In the genomic region with DNA sequence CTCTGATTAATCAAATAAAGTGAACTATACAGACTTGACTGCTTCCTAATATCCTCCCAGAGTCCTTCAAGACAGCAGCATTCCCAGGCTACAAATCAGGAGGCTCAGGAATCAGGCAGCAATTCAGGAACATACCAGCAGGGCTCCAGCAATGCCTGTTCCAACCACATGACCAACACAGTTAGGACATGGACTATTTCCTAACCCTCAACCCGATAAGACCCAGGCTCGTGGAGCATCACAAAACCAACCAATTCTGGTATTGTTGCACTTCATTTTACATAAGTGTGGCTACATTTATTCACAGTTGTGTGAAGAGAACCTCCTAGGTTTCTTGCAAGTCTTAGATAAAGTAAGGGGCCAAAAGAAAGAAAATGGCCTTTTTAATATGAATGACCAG, we compare ENCODE assay signal across 12 cellular contexts.
DNase-seq lines count a peak whose midpoint lies in the region; ATAC-seq and TF ChIP-seq lines count a peak whose summit lies in the region.
"Had no signal": no experiment of that assay in that cellular context is flagged by ENCODE, and none has a peak within 500 bp of the region (broad histone marks: within the 10 kb centered on the region; RNA-seq: fewer than 3 reads in every experiment).

No MANE protein-coding gene starts in this region.

- H3K4me1 Mint-ChIP-seq in activated CD8-positive, alpha-beta T cell treated with anti-CD3 and anti-CD28 coated beads, Interleukin-2, amount 10 ng/mL, durations not matched to agents 7 days and 5 days (ENCODE audit: low read depth): no peaks in the 10 kb centered on the region
- H3K4me1 Mint-ChIP-seq: activated CD4-positive, alpha-beta T cell treated with anti-CD3 and anti-CD28 coated beads, Interleukin-2, amount 10 ng/mL, durations not matched to agents 24 days and 14 days had no signal

- in situ Hi-C loops in mammary epithelial cell (cut with MboI; ENCODE audit: low sequenced_read_pairs in 2 of 2): no loop called here

- dilution Hi-C loops in mammary epithelial cell (cut with HindIII; ENCODE audit: low sequenced_read_pairs): no loop called here

- peak overlapping the region; percentile 2 for H2AFZ ChIP-seq in mammary epithelial cell (ENCODE audit: low read depth, low read length)

- H3K36me3 ChIP-seq in BJ (ENCODE audit: control insufficient read depth, insufficient read depth, low read length) (no peaks in the 10 kb centered on the region), mammary epithelial cell (ENCODE audit: insufficient read depth, low read length) (no peaks in the 10 kb centered on the region)

- CTCF ChIA-PET in BJ (lab: Yijun Ruan, JAX): interaction anchor here (1.0 kb wide), 1 partner anchor 21 kb away, joined by 3 read pairs; no protein-coding TSS in a partner anchor
- CTCF ChIA-PET in HEK293T (lab: Yijun Ruan, JAX): no interaction called here
- CTCF ChIA-PET in mammary epithelial cell (lab: Charles Lee; ENCODE audit: low non-redundant PET): no interaction called here
- CTCF ChIA-PET in activated CD8-positive, alpha-beta T cell treated with anti-CD3 and anti-CD28 coated beads, Interleukin-2, amount 10 ng/mL, durations not matched to agents 7 days and 5 days (lab: Charles Lee): interaction anchor here (0.6 kb wide), 1 partner anchor 141 kb away, joined by 3 read pairs; no protein-coding TSS in a partner anchor

- H3K4me2 ChIP-seq in mammary epithelial cell (ENCODE audit: insufficient read depth, low read depth, low read length): no peak overlapping the region

- peak; percentile 33 for TF ChIP-seq CTCF in BJ (IDR thresholded peaks at IDR 0.05; ENCODE audit: insufficient read depth, low read depth, low read length)
- TF ChIP-seq CTCF in mammary epithelial cell (conservative IDR thresholded peaks at IDR 0.05 in 1 of 2, IDR thresholded peaks at IDR 0.05 in 1 of 2; ENCODE audit: extremely low read depth in 1 of 2, insufficient read depth in 1 of 2, low read depth in 1 of 2, low read length in 2 of 2): peak; percentile 31 to 46

- no TSS peak for BruUV-seq in mammary epithelial cell (replicated peaks; lab: Mats Ljungman, UMichigan)

- H3K4me1 ChIP-seq in mammary epithelial cell (ENCODE audit: insufficient read depth, low read length): no peaks in the 10 kb centered on the region

- H3K4me3 ChIP-seq in BJ (ENCODE audit: low read depth, low read length) (no peak overlapping the region), mammary epithelial cell (replicated peaks in 1 of 3; ENCODE audit: insufficient read depth in 1 of 3, low read depth in 2 of 3, low read length in 3 of 3) (no peak overlapping the region)

- no peak for DNase-seq in BJ (ENCODE audit: low read depth)
- DNase-seq in HEK293T (ENCODE audit: extremely low spot score): peak; percentile 65
- DNase-seq in mammary epithelial cell: no peak
- peak; percentile 72 for DNase-seq in islet precursor cell
- no peak for DNase-seq in activated CD8-positive, alpha-beta T cell treated with anti-CD3 and anti-CD28 coated beads, Interleukin-2, amount 10 ng/mL, durations not matched to agents 7 days and 5 days
- no peak for DNase-seq in DMS79 treated with DMSO at 0.1 percent for 48 hours (lab: John Stamatoyannopoulos, UW)
- no peak for DNase-seq in UCSD-AML1 (lab: John Stamatoyannopoulos, UW; ENCODE audit: unreplicated experiment)
- DNase-seq: activated CD4-positive, alpha-beta T cell treated with anti-CD3 and anti-CD28 coated beads, Interleukin-2, amount 10 ng/mL, durations not matched to agents 24 days and 14 days; NCI-H2171; T-helper 1 cell had no signal

- no peak overlapping the region for H3K4me3 Mint-ChIP-seq in activated CD8-positive, alpha-beta T cell treated with anti-CD3 and anti-CD28 coated beads, Interleukin-2, amount 10 ng/mL, durations not matched to agents 7 days and 5 days
- H3K4me3 Mint-ChIP-seq: activated CD4-positive, alpha-beta T cell treated with anti-CD3 and anti-CD28 coated beads, Interleukin-2, amount 10 ng/mL, durations not matched to agents 24 days and 14 days had no signal

- no peaks in the 10 kb centered on the region for H3K36me3 Mint-ChIP-seq in activated CD8-positive, alpha-beta T cell treated with anti-CD3 and anti-CD28 coated beads, Interleukin-2, amount 10 ng/mL, durations not matched to agents 7 days and 5 days (ENCODE audit: low read depth)

- H3K9me3 ChIP-seq in mammary epithelial cell (replicated peaks; ENCODE audit: insufficient read depth, low read length): no peaks in the 10 kb centered on the region

- WGBS in mammary epithelial cell (ENCODE audit: low coverage, missing lambda C conversion rate): 58% methylated on average over 2 of the region's 2 CpGs

- no peaks in the 10 kb centered on the region for H3K79me2 ChIP-seq in mammary epithelial cell (ENCODE audit: insufficient read depth, low read length)

- no peaks in the 10 kb centered on the region for H3K9me3 Mint-ChIP-seq in activated CD8-positive, alpha-beta T cell treated with anti-CD3 and anti-CD28 coated beads, Interleukin-2, amount 10 ng/mL, durations not matched to agents 7 days and 5 days (ENCODE audit: insufficient read depth)
- H3K9me3 Mint-ChIP-seq: activated CD4-positive, alpha-beta T cell treated with anti-CD3 and anti-CD28 coated beads, Interleukin-2, amount 10 ng/mL, durations not matched to agents 24 days and 14 days had no signal

- intact Hi-C loops in mammary epithelial cell (cut with micrococcal nuclease): no loop called here

- H3K9ac ChIP-seq in mammary epithelial cell (ENCODE audit: insufficient read depth, low read length): no peak overlapping the region

- H4K20me1 ChIP-seq in mammary epithelial cell (ENCODE audit: insufficient read depth, low read length): no peaks in the 10 kb centered on the region

- H3K27ac ChIP-seq in mammary epithelial cell (ENCODE audit: insufficient read depth, low read depth, low read length): no peak overlapping the region

- H3K27me3 ChIP-seq in BJ (ENCODE audit: control insufficient read depth, insufficient read depth, low read length) (no peaks in the 10 kb centered on the region), mammary epithelial cell (ENCODE audit: insufficient read depth, low read length) (no peaks in the 10 kb centered on the region)

- H3K27me3 Mint-ChIP-seq in activated CD8-positive, alpha-beta T cell treated with anti-CD3 and anti-CD28 coated beads, Interleukin-2, amount 10 ng/mL, durations not matched to agents 7 days and 5 days (ENCODE audit: low read depth): no peaks in the 10 kb centered on the region
- H3K27me3 Mint-ChIP-seq: activated CD4-positive, alpha-beta T cell treated with anti-CD3 and anti-CD28 coated beads, Interleukin-2, amount 10 ng/mL, durations not matched to agents 24 days and 14 days had no signal

- H3K27ac Mint-ChIP-seq in activated CD8-positive, alpha-beta T cell treated with anti-CD3 and anti-CD28 coated beads, Interleukin-2, amount 10 ng/mL, durations not matched to agents 7 days and 5 days: no peak overlapping the region
- H3K27ac Mint-ChIP-seq: activated CD4-positive, alpha-beta T cell treated with anti-CD3 and anti-CD28 coated beads, Interleukin-2, amount 10 ng/mL, durations not matched to agents 24 days and 14 days had no signal

- POLR2A ChIA-PET in BJ (lab: Charles Lee): no interaction called here
- POLR2A ChIA-PET in HEK293T (lab: Yijun Ruan, JAX): no interaction called here
- POLR2A ChIA-PET in activated CD8-positive, alpha-beta T cell treated with anti-CD3 and anti-CD28 coated beads, Interleukin-2, amount 10 ng/mL, durations not matched to agents 7 days and 5 days (lab: Charles Lee): no interaction called here

- no peak for ATAC-seq in HG03460 (IDR thresholded peaks at IDR 0.05; ENCODE audit: unreplicated experiment)
- no peak for ATAC-seq in activated CD8-positive, alpha-beta T cell treated with anti-CD3 and anti-CD28 coated beads, Interleukin-2, amount 10 ng/mL, durations not matched to agents 7 days and 5 days
- ATAC-seq: esophagus mucosa had no signal

TF ChIP-seq in HEK293T, 16 proteins besides CTCF, POLR2A, EP300 and RAD21:
- TF ChIP-seq ELF4 (IDR thresholded peaks at IDR 0.05): no peak
- TF ChIP-seq BHLHE40 (IDR thresholded peaks at IDR 0.05; ENCODE audit: borderline replicate concordance): no peak
- no peak for TF ChIP-seq TARDBP (IDR thresholded peaks at IDR 0.05)
- TF ChIP-seq CTBP1 (IDR thresholded peaks at IDR 0.05; ENCODE audit: borderline replicate concordance): no peak
- no peak for TF ChIP-seq SUZ12 (IDR thresholded peaks at IDR 0.05)
- TF ChIP-seq FOXM1 (IDR thresholded peaks at IDR 0.05; ENCODE audit: borderline replicate concordance): no peak
- TF ChIP-seq ZNF384 (IDR thresholded peaks at IDR 0.05): no peak
- TF ChIP-seq FOXK2 (IDR thresholded peaks at IDR 0.05): no peak
- no peak for TF ChIP-seq HDGF (IDR thresholded peaks at IDR 0.05; ENCODE audit: borderline replicate concordance)
- no peak for TF ChIP-seq ARNT (IDR thresholded peaks at IDR 0.05)
- TF ChIP-seq FOXA1 (IDR thresholded peaks at IDR 0.05): no peak
- TF ChIP-seq L3MBTL2 (conservative IDR thresholded peaks at IDR 0.05): no peak
- TF ChIP-seq SP1 (IDR thresholded peaks at IDR 0.05): no peak
- TF ChIP-seq, protein P1, sequence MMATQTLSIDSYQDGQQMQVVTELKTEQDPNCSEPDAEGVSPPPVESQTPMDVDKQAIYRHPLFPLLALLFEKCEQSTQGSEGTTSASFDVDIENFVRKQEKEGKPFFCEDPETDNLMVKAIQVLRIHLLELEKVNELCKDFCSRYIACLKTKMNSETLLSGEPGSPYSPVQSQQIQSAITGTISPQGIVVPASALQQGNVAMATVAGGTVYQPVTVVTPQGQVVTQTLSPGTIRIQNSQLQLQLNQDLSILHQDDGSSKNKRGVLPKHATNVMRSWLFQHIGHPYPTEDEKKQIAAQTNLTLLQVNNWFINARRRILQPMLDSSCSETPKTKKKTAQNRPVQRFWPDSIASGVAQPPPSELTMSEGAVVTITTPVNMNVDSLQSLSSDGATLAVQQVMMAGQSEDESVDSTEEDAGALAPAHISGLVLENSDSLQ (IDR thresholded peaks at IDR 0.05): no peak

Comparison
In these comparisons a context has a peak if more than half of its experiments do, and no peak if none do; other contexts are left out.
1. DNase-seq: peak in HEK293T (single experiment) and islet precursor cell (single experiment); none in BJ (single experiment), mammary epithelial cell (single experiment), activated CD8-positive, alpha-beta T cell treated with anti-CD3 and anti-CD28 coated beads, Interleukin-2, amount 10 ng/mL, durations not matched to agents 7 days and 5 days (single experiment), DMS79 treated with DMSO at 0.1 percent for 48 hours (single experiment) and UCSD-AML1 (single experiment).
2. CTCF ChIA-PET loops: an anchor here in BJ (1.0 kb wide) and activated CD8-positive, alpha-beta T cell treated with anti-CD3 and anti-CD28 coated beads, Interleukin-2, amount 10 ng/mL, durations not matched to agents 7 days and 5 days (0.6 kb wide); none called in HEK293T and mammary epithelial cell.